ENCODE assay signal across 19 cellular contexts in the genomic region with DNA sequence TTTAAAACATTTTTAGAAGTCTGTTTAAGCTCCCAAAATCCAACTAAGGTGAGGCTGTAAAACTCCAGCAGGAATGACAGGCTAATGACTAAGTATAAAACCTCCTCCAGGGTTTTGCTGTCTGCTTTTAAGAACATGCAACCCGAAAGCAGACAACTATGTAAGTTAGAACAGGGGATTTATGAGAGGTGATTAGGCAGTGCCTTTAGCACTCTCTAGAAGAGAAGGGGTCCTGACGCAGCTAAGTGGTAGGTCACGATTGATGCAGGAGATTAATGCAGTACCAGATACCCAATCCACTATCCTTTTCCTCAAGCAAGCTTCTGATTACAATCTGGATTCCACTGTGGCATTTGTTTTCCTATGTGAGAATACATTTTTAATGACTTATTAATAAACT. TPM values are rescaled to one million over a fixed set of nuclear protein-coding genes. Genes with fewer than 3 reads are reported as not detected.
DNase-seq lines count a peak whose midpoint lies in the region; ATAC-seq and TF ChIP-seq lines count a peak whose summit lies in the region.
"Had no signal": no experiment of that assay in that cellular context is flagged by ENCODE, and none has a peak within 500 bp of the region (broad histone marks: within the 10 kb centered on the region; RNA-seq: fewer than 3 reads in every experiment).

No MANE protein-coding gene starts in this region.

- peaks cover 0 to 5% (median 0%) of the 10 kb centered on the region in 11 donors for H3K9me3 ChIP-seq in heart right ventricle
- H3K9me3 ChIP-seq: BE2C, Caco-2, HAP-1 had no signal

- peak overlapping the region in 2 of 3 experiments; percentile 17 to 33 for H3K27ac Mint-ChIP-seq in nephron
- H3K27ac Mint-ChIP-seq: CD4-positive, CD25-positive, alpha-beta regulatory T cell; IgD-negative memory B cell had no signal

- H3K4me3 Mint-ChIP-seq in nephron, result no peak overlapping the region
- H3K4me3 Mint-ChIP-seq: CD4-positive, CD25-positive, alpha-beta regulatory T cell; IgD-negative memory B cell had no signal

- DNase-seq in heart right ventricle (no peak), Right ventricle myocardium inferior (ENCODE audit: missing footprints) (no peak), amniotic epithelial cell (ENCODE audit: low read depth) (peak; percentile 34), NCI-H1417 treated with DMSO at 0.1 percent for 48 hours (lab: John Stamatoyannopoulos, UW) (no peak), left lobe of liver (ENCODE audit: low spot score) (no peak)
- DNase-seq: BE2C; Caco-2; CD4-positive, CD25-positive, alpha-beta regulatory T cell; Kasumi-1; MM.1S; NCI-H1092; NCI-H146; NCI-H2081; NCI-H446 treated with DMSO at 0.1 percent for 48 hours; OCI-M1 had no signal

- H3K36me3 Mint-ChIP-seq in nephron (ENCODE audit: low read depth), result peaks cover 9% of the 10 kb centered on the region
- H3K36me3 Mint-ChIP-seq: CD4-positive, CD25-positive, alpha-beta regulatory T cell had no signal

- peak overlapping the region in 7 of 10 donors; percentile 10 to 77 (median 46) for H3K27ac ChIP-seq in heart right ventricle

- peaks cover 0 to 51% (median 7%) of the 10 kb centered on the region in 9 donors for H3K4me1 ChIP-seq in heart right ventricle
- H3K4me1 ChIP-seq: BE2C, Caco-2, HAP-1 had no signal

- 50 to 66% methylated on average over 3 of the region's 3 CpGs for WGBS in heart right ventricle, 2 donors

- no peak overlapping the region for H3K4me3 ChIP-seq in heart right ventricle
- H3K4me3 ChIP-seq: HAP-1 had no signal

- TF ChIP-seq CTCF in heart right ventricle (IDR thresholded peaks at IDR 0.05) (no peak), nephron (IDR thresholded peaks at IDR 0.05; ENCODE audit: unreplicated experiment in 3 of 3) (no peak)

- no peaks in the 10 kb centered on the region for H3K4me1 Mint-ChIP-seq in nephron
- H3K4me1 Mint-ChIP-seq: CD4-positive, CD25-positive, alpha-beta regulatory T cell; IgD-negative memory B cell had no signal

- H3K9me3 Mint-ChIP-seq in nephron, result peaks cover 6% of the 10 kb centered on the region

- ATAC-seq in heart right ventricle, result no peak
- no peak for ATAC-seq in Right ventricle myocardium inferior
- ATAC-seq in HG02642 (IDR thresholded peaks at IDR 0.05; ENCODE audit: poor library complexity, unreplicated experiment), result no peak
- ATAC-seq in left lobe of liver, result no peak

- no peaks in the 10 kb centered on the region for H3K36me3 ChIP-seq in heart right ventricle
- H3K36me3 ChIP-seq: BE2C, HAP-1 had no signal

- intact Hi-C loops in heart right ventricle (cut with DNase I) (no loop called here), Right ventricle myocardium inferior (cut with DNase I) (no loop called here)

- H3K27me3 ChIP-seq in heart right ventricle, result no peaks in the 10 kb centered on the region

- no peaks in the 10 kb centered on the region for H3K27me3 Mint-ChIP-seq in nephron (ENCODE audit: low read depth)
- H3K27me3 Mint-ChIP-seq: IgD-negative memory B cell had no signal

RNA-seq across cellular contexts. Expression of a gene that starts 25.9 kb away (rescaled TPM):
- total RNA-seq in heart right ventricle (100 to 1,000 TPM in 1 of 10 donors, 10 to 100 TPM in 9; 35.0 to 109 (median 68.3) TPM), Right ventricle myocardium inferior (51.6 TPM), left lobe of liver (0.75 TPM)
- 10 to 100 TPM in 1 of 2 donors, 1 to 10 TPM in 1; 4.7 to 13.2 TPM for polyA plus RNA-seq in heart right ventricle

Comparison
In these comparisons a context has a peak if more than half of its experiments do, and no peak if none do; other contexts are left out.
1. RNA of a gene that starts 25.9 kb away (total RNA-seq): 35.0 to 109 TPM in heart right ventricle and 51.6 TPM in Right ventricle myocardium inferior (single experiment); 0.75 TPM in left lobe of liver (single experiment); every median in the first group is over 10 times any median in the second.